ENCODE assay signal across 21 cellular contexts in genomic region chr5:112918136-112918535, GRCh38. TPM values are rescaled to one million over a fixed set of nuclear protein-coding genes. Genes with fewer than 3 reads are reported as not detected.
A peak's percentile ranks its signal among the peaks of the same experiment; 100 is the strongest.
DNase-seq lines count a peak whose midpoint lies in the region; ATAC-seq lines count a peak whose summit lies in the region.
"Had no signal": no experiment of that assay in that cellular context is flagged by ENCODE, and none has a peak within 500 bp of the region (broad histone marks: within the 10 kb centered on the region; RNA-seq: fewer than 3 reads in every experiment).

No MANE protein-coding gene starts in this region.

- H3K9me3 ChIP-seq in CD4-positive, CD25-positive, alpha-beta regulatory T cell (ENCODE audit: control insufficient read depth in 2 of 2, low read length in 2 of 2), result no peaks in the 10 kb centered on the region
- H3K9me3 ChIP-seq in T-helper 17 cell (ENCODE audit: control insufficient read depth, low read length, poor library complexity, severe bottlenecking), result no peaks in the 10 kb centered on the region
- H3K9me3 ChIP-seq: sigmoid colon had no signal

- H3K27me3 ChIP-seq in CD4-positive, CD25-positive, alpha-beta regulatory T cell (ENCODE audit: control insufficient read depth, insufficient read depth, low read length), result no peaks in the 10 kb centered on the region
- H3K27me3 ChIP-seq: sigmoid colon had no signal

- peaks cover 68% of the 10 kb centered on the region for H3K4me1 ChIP-seq in CD4-positive, CD25-positive, alpha-beta regulatory T cell (ENCODE audit: control insufficient read depth, insufficient read depth, low read length, poor library complexity, severe bottlenecking)

- H3K36me3 ChIP-seq in CD4-positive, CD25-positive, alpha-beta regulatory T cell (ENCODE audit: control insufficient read depth, insufficient read depth, low read length), result peaks cover 12% of the 10 kb centered on the region
- H3K36me3 ChIP-seq: cardiac muscle cell had no signal

- H3K4me3 Mint-ChIP-seq in CD4-positive, CD25-positive, alpha-beta regulatory T cell, result peak overlapping the region; percentile 44 to 89 (median 59)
- no peak overlapping the region for H3K4me3 Mint-ChIP-seq in T-helper 17 cell
- H3K4me3 Mint-ChIP-seq in natural killer cell treated with Interleukin-12 subunit alpha and Interleukin-12 subunit beta and Interleukin-15 and Interleukin-18, amount 100 ng/mL, for 72 hours, result peak overlapping the region; percentile 50
- H3K4me3 Mint-ChIP-seq: stimulated activated naive B cell treated with anti-CD40 and anti-IgM and Interleukin-4, amounts not matched to agents 10 μg/mL and 1 μg/mL and 100 μg/mL, for 72 hours had no signal

- no peak for ATAC-seq in CD4-positive, CD25-positive, alpha-beta regulatory T cell (ENCODE audit: low read depth in 2 of 2)
- no peak for ATAC-seq in T-helper 17 cell
- ATAC-seq in natural killer cell treated with Interleukin-12 subunit alpha and Interleukin-12 subunit beta and Interleukin-15 and Interleukin-18, amount 100 ng/mL, for 72 hours, result no peak
- ATAC-seq: activated naive CD4-positive, alpha-beta T cell treated with anti-CD3 and anti-CD28 coated beads, Interleukin-2, amount 50 U/mL, for 72 hours; stimulated activated naive B cell treated with anti-CD40 and anti-IgM and Interleukin-4, amounts not matched to agents 10 μg/mL and 1 μg/mL and 100 μg/mL, for 72 hours had no signal

- peaks cover 29% of the 10 kb centered on the region for H3K36me3 Mint-ChIP-seq in CD4-positive, CD25-positive, alpha-beta regulatory T cell
- H3K36me3 Mint-ChIP-seq in T-helper 17 cell (ENCODE audit: low read depth), result peaks cover 13% of the 10 kb centered on the region
- peaks cover 27% of the 10 kb centered on the region for H3K36me3 Mint-ChIP-seq in natural killer cell treated with Interleukin-12 subunit alpha and Interleukin-12 subunit beta and Interleukin-15 and Interleukin-18, amount 100 ng/mL, for 72 hours

- H3K27me3 Mint-ChIP-seq in CD4-positive, CD25-positive, alpha-beta regulatory T cell, result no peaks in the 10 kb centered on the region
- no peaks in the 10 kb centered on the region for H3K27me3 Mint-ChIP-seq in T-helper 17 cell
- no peaks in the 10 kb centered on the region for H3K27me3 Mint-ChIP-seq in natural killer cell treated with Interleukin-12 subunit alpha and Interleukin-12 subunit beta and Interleukin-15 and Interleukin-18, amount 100 ng/mL, for 72 hours
- H3K27me3 Mint-ChIP-seq: stimulated activated naive B cell treated with anti-CD40 and anti-IgM and Interleukin-4, amounts not matched to agents 10 μg/mL and 1 μg/mL and 100 μg/mL, for 72 hours had no signal

- H3K27ac Mint-ChIP-seq in CD4-positive, CD25-positive, alpha-beta regulatory T cell, result peak overlapping the region; percentile 0 to 71 (median 44)
- peak overlapping the region; percentile 82 for H3K27ac Mint-ChIP-seq in T-helper 17 cell
- H3K27ac Mint-ChIP-seq in natural killer cell treated with Interleukin-12 subunit alpha and Interleukin-12 subunit beta and Interleukin-15 and Interleukin-18, amount 100 ng/mL, for 72 hours, result peak overlapping the region; percentile 59 to 63
- H3K27ac Mint-ChIP-seq: progenitor cell of endocrine pancreas had no signal

- no peaks in the 10 kb centered on the region for H3K9me3 Mint-ChIP-seq in CD4-positive, CD25-positive, alpha-beta regulatory T cell
- H3K9me3 Mint-ChIP-seq in natural killer cell treated with Interleukin-12 subunit alpha and Interleukin-12 subunit beta and Interleukin-15 and Interleukin-18, amount 100 ng/mL, for 72 hours, result no peaks in the 10 kb centered on the region
- H3K9me3 Mint-ChIP-seq: activated naive CD4-positive, alpha-beta T cell treated with anti-CD3 and anti-CD28 coated beads, Interleukin-2, amount 50 U/mL, for 72 hours; stimulated activated naive B cell treated with anti-CD40 and anti-IgM and Interleukin-4, amounts not matched to agents 10 μg/mL and 1 μg/mL and 100 μg/mL, for 72 hours had no signal

- H3K4me3 ChIP-seq in CD4-positive, CD25-positive, alpha-beta regulatory T cell (ENCODE audit: low read depth, low read length), result peak overlapping the region; percentile 2
- H3K4me3 ChIP-seq: cardiac muscle cell, sigmoid colon had no signal

- H3K27ac ChIP-seq in CD4-positive, CD25-positive, alpha-beta regulatory T cell (ENCODE audit: insufficient read depth, low read length, poor library complexity, severe bottlenecking), result no peak overlapping the region
- no peak overlapping the region for H3K27ac ChIP-seq in caudate nucleus (ENCODE audit: low read depth, low read length)
- H3K27ac ChIP-seq: 22Rv1, sigmoid colon had no signal

- H3K4me1 Mint-ChIP-seq in CD4-positive, CD25-positive, alpha-beta regulatory T cell, result peaks cover 45 to 81% (median 69%) of the 10 kb centered on the region in 4 donors
- peaks cover 49% of the 10 kb centered on the region for H3K4me1 Mint-ChIP-seq in T-helper 17 cell
- peaks cover 56 to 68% of the 10 kb centered on the region in 2 donors for H3K4me1 Mint-ChIP-seq in natural killer cell treated with Interleukin-12 subunit alpha and Interleukin-12 subunit beta and Interleukin-15 and Interleukin-18, amount 100 ng/mL, for 72 hours (ENCODE audit: low read depth in 2 of 2)

- DNase-seq in DMS79 treated with DMSO at 0.1 percent for 48 hours (lab: John Stamatoyannopoulos, UW) (peak; percentile 35), DMS79 (lab: John Stamatoyannopoulos, UW) (no peak), T-helper 17 cell (no peak), DMS153 (lab: John Stamatoyannopoulos, UW) (no peak), caudate nucleus (lab: John Stamatoyannopoulos, UW) (no peak)
- DNase-seq in CD4-positive, CD25-positive, alpha-beta regulatory T cell, result no peak
- no peak for DNase-seq in natural killer cell treated with Interleukin-12 subunit alpha and Interleukin-12 subunit beta and Interleukin-15 and Interleukin-18, amount 100 ng/mL, for 72 hours (ENCODE audit: low spot score)
- no peak for DNase-seq in activated CD4-positive, CD25-positive, alpha-beta regulatory T cell treated with anti-CD3 and anti-CD28 coated beads, Interleukin-2, amount 50 U/mL, for 72 hours
- DNase-seq: aorta; COR-L47; NCI-H146; NCI-H510A treated with DMSO at 0.1 percent for 48 hours; sigmoid colon; stimulated activated CD4-positive, alpha-beta T cell treated with anti-CD3 and anti-CD28 coated beads, Interleukin-4, amount 100 ng/mL, for 4 hours; stimulated activated naive B cell treated with anti-CD40 and anti-IgM and Interleukin-4, amounts not matched to agents 10 μg/mL and 1 μg/mL and 100 μg/mL, for 72 hours; SW 1271; T1000 had no signal

RNA-seq across cellular contexts. Expression of gene REEP5, which starts 3.9 kb away (rescaled TPM):
- total RNA-seq in CD4-positive, CD25-positive, alpha-beta regulatory T cell, result 45.6 TPM
- 100 to 1,000 TPM in 1 of 4 donors, 10 to 100 TPM in 3; 76.7 to 170 (median 83.7) TPM for polyA plus RNA-seq in CD4-positive, CD25-positive, alpha-beta regulatory T cell
- 10 to 100 TPM; 38.1 to 46.5 TPM for total RNA-seq in T-helper 17 cell
- total RNA-seq in natural killer cell treated with Interleukin-12 subunit alpha and Interleukin-12 subunit beta and Interleukin-15 and Interleukin-18, amount 100 ng/mL, for 72 hours, result 100 to 1,000 TPM; 102 to 113 TPM

RNA-seq across cellular contexts. Expression of gene SRP19, which starts 57.0 kb away (rescaled TPM):
- 41.0 TPM for total RNA-seq in CD4-positive, CD25-positive, alpha-beta regulatory T cell
- polyA plus RNA-seq in CD4-positive, CD25-positive, alpha-beta regulatory T cell, result 100 to 1,000 TPM; 171 to 215 (median 181) TPM
- 10 to 100 TPM; 39.9 to 43.0 TPM for total RNA-seq in T-helper 17 cell
- 10 to 100 TPM; 62.4 to 70.7 TPM for total RNA-seq in natural killer cell treated with Interleukin-12 subunit alpha and Interleukin-12 subunit beta and Interleukin-15 and Interleukin-18, amount 100 ng/mL, for 72 hours

RNA-seq across cellular contexts. Expression of gene DCP2, which starts 58.5 kb away (rescaled TPM):
- 149 TPM for total RNA-seq in CD4-positive, CD25-positive, alpha-beta regulatory T cell
- polyA plus RNA-seq in CD4-positive, CD25-positive, alpha-beta regulatory T cell, result 10 to 100 TPM; 60.7 to 96.4 (median 66.9) TPM
- total RNA-seq in T-helper 17 cell, result 10 to 100 TPM; 80.0 to 83.6 TPM
- total RNA-seq in natural killer cell treated with Interleukin-12 subunit alpha and Interleukin-12 subunit beta and Interleukin-15 and Interleukin-18, amount 100 ng/mL, for 72 hours, result 10 to 100 TPM; 76.9 to 95.1 TPM
